In the genomic region with DNA sequence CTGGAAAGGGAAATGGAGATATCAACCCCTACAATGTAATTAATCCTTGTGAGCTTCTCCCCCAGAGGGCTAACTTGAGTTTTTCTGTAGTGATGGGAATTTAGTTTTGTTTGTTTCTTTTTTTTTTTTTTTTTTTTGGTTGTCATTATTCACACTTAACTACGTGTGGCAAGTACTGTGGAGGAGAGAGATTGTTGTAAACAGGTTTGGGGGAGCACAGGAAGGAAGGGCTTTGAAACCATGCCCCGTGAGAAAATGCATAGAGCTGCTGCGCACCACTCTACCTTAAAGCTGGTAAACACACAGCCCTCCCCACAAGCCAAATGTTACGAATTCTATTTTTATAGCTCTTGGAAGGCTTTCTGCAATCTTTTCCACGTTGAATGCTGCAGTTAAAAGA, we compare ENCODE assay signal across 30 cellular contexts.
DNase-seq lines count a peak whose midpoint lies in the region; ATAC-seq and TF ChIP-seq lines count a peak whose summit lies in the region.
"Had no signal": no experiment of that assay in that cellular context is flagged by ENCODE, and none has a peak within 500 bp of the region (broad histone marks: within the 10 kb centered on the region; RNA-seq: fewer than 3 reads in every experiment).

No MANE protein-coding gene starts in this region.

- H3K27me3 Mint-ChIP-seq in GM23338 (ENCODE audit: insufficient read depth, low read depth, poor library complexity) = peaks cover 4% of the 10 kb centered on the region
- H3K27me3 Mint-ChIP-seq in natural killer cell treated with Interleukin-12 subunit alpha and Interleukin-12 subunit beta and Interleukin-15 and Interleukin-18, amount 100 ng/mL, for 72 hours = peaks cover 0 to 4% of the 10 kb centered on the region in 2 donors

- ATAC-seq in GM23338 = no peak; the same call in 1 of the 3 replicates
- ATAC-seq in natural killer cell treated with Interleukin-12 subunit alpha and Interleukin-12 subunit beta and Interleukin-15 and Interleukin-18, amount 100 ng/mL, for 72 hours = no peak
- ATAC-seq: A549, GM12878 had no signal

- TF ChIP-seq CTCF in GM23338 (conservative IDR thresholded peaks at IDR 0.05; ENCODE audit: low read depth in 2 of 2) = no peak

- peak overlapping the region; percentile 43; the same call in 1 of the 2 replicates for H2AFZ ChIP-seq in GM23338

- peaks cover 5% of the 10 kb centered on the region; the same call in 2 of the 3 replicates for H3K9me3 Mint-ChIP-seq in GM23338
- H3K9me3 Mint-ChIP-seq in natural killer cell treated with Interleukin-12 subunit alpha and Interleukin-12 subunit beta and Interleukin-15 and Interleukin-18, amount 100 ng/mL, for 72 hours = no peaks in the 10 kb centered on the region
- H3K9me3 Mint-ChIP-seq: HFFc6 had no signal

- H3K9me2 ChIP-seq in GM23338 (ENCODE audit: insufficient read depth) = no peaks in the 10 kb centered on the region

- no peaks in the 10 kb centered on the region for H3K79me2 ChIP-seq in GM23338 (replicated peaks; ENCODE audit: insufficient read depth)

- H3K27me3 ChIP-seq in BLaER1 (no peaks in the 10 kb centered on the region), GM23338 (ENCODE audit: insufficient read depth) (no peaks in the 10 kb centered on the region), iPS-20b (ENCODE audit: insufficient read depth, low read length) (no peaks in the 10 kb centered on the region)

- DNase-seq in GM23338 (ENCODE audit: low spot score) (no peak), SIG-M5 treated with dmso at 0.1 percent for 504 hours (lab: John Stamatoyannopoulos, UW; ENCODE audit: unreplicated experiment) (no peak), NCI-H1694 (lab: John Stamatoyannopoulos, UW) (no peak), NCI-H82 treated with DMSO at 0.1 percent for 48 hours (lab: John Stamatoyannopoulos, UW; ENCODE audit: unreplicated experiment) (no peak), D341Med (ENCODE audit: low spot score) (no peak)
- DNase-seq in natural killer cell treated with Interleukin-12 subunit alpha and Interleukin-12 subunit beta and Interleukin-15 and Interleukin-18, amount 100 ng/mL, for 72 hours (ENCODE audit: low spot score) = no peak
- DNase-seq: AML-193; C1 segment of cervical spinal cord; Caco-2; CD4-positive, alpha-beta memory T cell; DMS 273 treated with DMSO at 0.1 percent for 48 hours; DMS79; EL; GDM1; GOT3; HFFc6; KBM-7; MV-4-11; NCI-H1105 treated with DMSO at 0.1 percent for 48 hours; NCI-H146; NCI-H2029 treated with DMSO at 0.1 percent for 48 hours; NCI-H2227 treated with DMSO at 0.1 percent for 48 hours; NCI-H526 treated with DMSO at 0.1 percent for 48 hours; Right ventricle myocardium superior; RPMI8226 had no signal

- H3K27ac ChIP-seq in BLaER1 (no peak overlapping the region), GM23338 (ENCODE audit: low read depth) (no peak overlapping the region), iPS-20b (ENCODE audit: low read length) (no peak overlapping the region)
- H3K27ac ChIP-seq: A549 had no signal

- no peak overlapping the region; the same call in 1 of the 2 replicates for H3K27ac Mint-ChIP-seq in GM23338
- H3K27ac Mint-ChIP-seq in natural killer cell treated with Interleukin-12 subunit alpha and Interleukin-12 subunit beta and Interleukin-15 and Interleukin-18, amount 100 ng/mL, for 72 hours = peak overlapping the region; percentile 13 to 82
- H3K27ac Mint-ChIP-seq: CD4-positive, alpha-beta memory T cell; HFFc6 had no signal

- H3K4me1 ChIP-seq in BLaER1 (peaks cover 9% of the 10 kb centered on the region), GM23338 (ENCODE audit: insufficient read depth) (peaks cover 27% of the 10 kb centered on the region), iPS-20b (ENCODE audit: insufficient read depth, low read length) (peaks cover 19% of the 10 kb centered on the region; the same call in 1 of the 2 replicates)
- H3K4me1 ChIP-seq: A549, Caco-2 had no signal

- H3K9me3 ChIP-seq in BLaER1 (peaks cover 16% of the 10 kb centered on the region), iPS-20b (ENCODE audit: insufficient read depth, low read depth, low read length) (no peaks in the 10 kb centered on the region)
- H3K9me3 ChIP-seq: HAP-1 had no signal

- no peaks in the 10 kb centered on the region for H3F3A ChIP-seq in GM23338 (replicated peaks; ENCODE audit: low read depth)

- no peak overlapping the region for H3K4me3 ChIP-seq in BLaER1
- no peak overlapping the region for H3K4me3 ChIP-seq in GM23338
- H3K4me3 ChIP-seq in iPS-20b (ENCODE audit: low read length) = peak overlapping the region; percentile 23; the same call in 1 of the 2 replicates
- H3K4me3 ChIP-seq: A549, GM12878, HAP-1 had no signal

- H3K36me3 ChIP-seq in BLaER1 (no peaks in the 10 kb centered on the region), GM23338 (ENCODE audit: insufficient read depth) (no peaks in the 10 kb centered on the region), iPS-20b (ENCODE audit: insufficient read depth, low read depth, low read length) (no peaks in the 10 kb centered on the region)
- H3K36me3 ChIP-seq: HAP-1 had no signal

- H3K4me2 ChIP-seq in BLaER1 = peak overlapping the region; percentile 36
- peak overlapping the region; percentile 51; the same call in 1 of the 2 replicates for H3K4me2 ChIP-seq in GM23338
- H3K4me2 ChIP-seq: A549 had no signal

- no peak overlapping the region for H3K4me3 Mint-ChIP-seq in GM23338
- peak overlapping the region; percentile 23 for H3K4me3 Mint-ChIP-seq in natural killer cell treated with Interleukin-12 subunit alpha and Interleukin-12 subunit beta and Interleukin-15 and Interleukin-18, amount 100 ng/mL, for 72 hours
- H3K4me3 Mint-ChIP-seq: CD4-positive, alpha-beta memory T cell; HFFc6 had no signal

- H3K9ac ChIP-seq in BLaER1 (no peak overlapping the region), iPS-20b (ENCODE audit: low read depth, low read length) (no peak overlapping the region)

- H4K20me1 ChIP-seq in BLaER1 (no peaks in the 10 kb centered on the region), GM23338 (replicated peaks; ENCODE audit: insufficient read depth) (no peaks in the 10 kb centered on the region)

- H3K4me1 Mint-ChIP-seq in GM23338 = peaks cover 27% of the 10 kb centered on the region
- peaks cover 17 to 18% of the 10 kb centered on the region in 2 donors for H3K4me1 Mint-ChIP-seq in natural killer cell treated with Interleukin-12 subunit alpha and Interleukin-12 subunit beta and Interleukin-15 and Interleukin-18, amount 100 ng/mL, for 72 hours (ENCODE audit: low read depth in 2 of 2)
- H3K4me1 Mint-ChIP-seq: CD4-positive, alpha-beta memory T cell had no signal

- H3K36me3 Mint-ChIP-seq in GM23338 (ENCODE audit: low read depth) = peaks cover 3% of the 10 kb centered on the region; the same call in 2 of the 3 replicates
- H3K36me3 Mint-ChIP-seq in natural killer cell treated with Interleukin-12 subunit alpha and Interleukin-12 subunit beta and Interleukin-15 and Interleukin-18, amount 100 ng/mL, for 72 hours = no peaks in the 10 kb centered on the region
- H3K36me3 Mint-ChIP-seq: CD4-positive, alpha-beta memory T cell had no signal

TF ChIP-seq in GM23338, 12 proteins besides CTCF, POLR2A, EP300 and RAD21 (continues in another document):
- TF ChIP-seq ZNF114 (CRISPR knock-in tag; IDR thresholded peaks at IDR 0.05) (no peak), EZH2 (IDR thresholded peaks at IDR 0.05; ENCODE audit: low read depth, unreplicated experiment) (no peak)
- TF ChIP-seq, protein P1, sequence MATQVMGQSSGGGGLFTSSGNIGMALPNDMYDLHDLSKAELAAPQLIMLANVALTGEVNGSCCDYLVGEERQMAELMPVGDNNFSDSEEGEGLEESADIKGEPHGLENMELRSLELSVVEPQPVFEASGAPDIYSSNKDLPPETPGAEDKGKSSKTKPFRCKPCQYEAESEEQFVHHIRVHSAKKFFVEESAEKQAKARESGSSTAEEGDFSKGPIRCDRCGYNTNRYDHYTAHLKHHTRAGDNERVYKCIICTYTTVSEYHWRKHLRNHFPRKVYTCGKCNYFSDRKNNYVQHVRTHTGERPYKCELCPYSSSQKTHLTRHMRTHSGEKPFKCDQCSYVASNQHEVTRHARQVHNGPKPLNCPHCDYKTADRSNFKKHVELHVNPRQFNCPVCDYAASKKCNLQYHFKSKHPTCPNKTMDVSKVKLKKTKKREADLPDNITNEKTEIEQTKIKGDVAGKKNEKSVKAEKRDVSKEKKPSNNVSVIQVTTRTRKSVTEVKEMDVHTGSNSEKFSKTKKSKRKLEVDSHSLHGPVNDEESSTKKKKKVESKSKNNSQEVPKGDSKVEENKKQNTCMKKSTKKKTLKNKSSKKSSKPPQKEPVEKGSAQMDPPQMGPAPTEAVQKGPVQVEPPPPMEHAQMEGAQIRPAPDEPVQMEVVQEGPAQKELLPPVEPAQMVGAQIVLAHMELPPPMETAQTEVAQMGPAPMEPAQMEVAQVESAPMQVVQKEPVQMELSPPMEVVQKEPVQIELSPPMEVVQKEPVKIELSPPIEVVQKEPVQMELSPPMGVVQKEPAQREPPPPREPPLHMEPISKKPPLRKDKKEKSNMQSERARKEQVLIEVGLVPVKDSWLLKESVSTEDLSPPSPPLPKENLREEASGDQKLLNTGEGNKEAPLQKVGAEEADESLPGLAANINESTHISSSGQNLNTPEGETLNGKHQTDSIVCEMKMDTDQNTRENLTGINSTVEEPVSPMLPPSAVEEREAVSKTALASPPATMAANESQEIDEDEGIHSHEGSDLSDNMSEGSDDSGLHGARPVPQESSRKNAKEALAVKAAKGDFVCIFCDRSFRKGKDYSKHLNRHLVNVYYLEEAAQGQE (IDR thresholded peaks at IDR 0.05; ENCODE audit: unreplicated experiment) = no peak
